2 cellular contexts compared by ENCODE assay signal in the genomic region with DNA sequence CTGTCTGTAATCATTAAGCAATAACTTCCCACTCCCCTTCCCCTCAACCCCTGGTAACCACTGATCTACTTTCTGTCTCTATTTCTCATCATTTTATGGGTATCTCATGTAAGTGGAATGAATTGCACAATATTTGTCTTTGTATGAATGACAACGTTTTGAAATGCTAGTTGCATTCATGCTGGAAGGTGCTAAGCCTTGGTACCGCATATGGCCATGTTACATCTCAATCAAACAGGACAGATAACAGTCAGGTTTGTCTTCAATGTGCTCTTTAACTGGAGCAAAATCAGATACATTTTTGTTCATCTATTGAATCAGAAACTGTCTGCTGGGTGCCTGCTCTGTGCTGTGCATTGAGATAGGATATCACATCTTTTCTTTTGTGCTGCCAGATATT.
TF ChIP-seq lines count a peak whose summit lies in the region.

No MANE protein-coding gene starts in this region.

TF ChIP-seq in IMR-90, 13 proteins besides CTCF, POLR2A, EP300 and RAD21:
- peak; percentile 21; the same call in 1 of the 2 replicates for TF ChIP-seq CEBPB (IDR thresholded peaks at IDR 0.05; ENCODE audit: low read depth, low read length)
- TF ChIP-seq, protein P1, sequence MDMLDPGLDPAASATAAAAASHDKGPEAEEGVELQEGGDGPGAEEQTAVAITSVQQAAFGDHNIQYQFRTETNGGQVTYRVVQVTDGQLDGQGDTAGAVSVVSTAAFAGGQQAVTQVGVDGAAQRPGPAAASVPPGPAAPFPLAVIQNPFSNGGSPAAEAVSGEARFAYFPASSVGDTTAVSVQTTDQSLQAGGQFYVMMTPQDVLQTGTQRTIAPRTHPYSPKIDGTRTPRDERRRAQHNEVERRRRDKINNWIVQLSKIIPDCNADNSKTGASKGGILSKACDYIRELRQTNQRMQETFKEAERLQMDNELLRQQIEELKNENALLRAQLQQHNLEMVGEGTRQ (IDR thresholded peaks at IDR 0.05; ENCODE audit: low read depth, low read length) = no peak

TF ChIP-seq in WTC11, 78 proteins besides CTCF, POLR2A, EP300 and RAD21:
- TF ChIP-seq MYBL2 (CRISPR knock-in tag; IDR thresholded peaks at IDR 0.05) = no peak
- no peak for TF ChIP-seq FOXJ3 (CRISPR knock-in tag; IDR thresholded peaks at IDR 0.05; ENCODE audit: borderline replicate concordance)
- no peak for TF ChIP-seq ZNF263 (CRISPR knock-in tag; IDR thresholded peaks at IDR 0.05; ENCODE audit: low read depth)
- TF ChIP-seq SMAD4 (CRISPR knock-in tag; IDR thresholded peaks at IDR 0.05) = no peak
- TF ChIP-seq USF1 (CRISPR knock-in tag; IDR thresholded peaks at IDR 0.05) = no peak
- no peak for TF ChIP-seq ATF1 (CRISPR knock-in tag; IDR thresholded peaks at IDR 0.05)
TF ChIP-seq in WTC11: peak in this region for 0.
